Comparison of ENCODE assay signal across 25 cellular contexts in genomic region chr15:76270876-76271275, GRCh38.
"Had no signal": no experiment of that assay in that cellular context is flagged by ENCODE, and none has a peak within 500 bp of the region (broad histone marks: within the 10 kb centered on the region; RNA-seq: fewer than 3 reads in every experiment).

No MANE protein-coding gene starts in this region.

- H3K27ac ChIP-seq: colonic mucosa, esophagus squamous epithelium, gastrocnemius medialis, heart right ventricle, left lung, lower lobe of right lung had no signal

- FAIRE-seq: endometrium, islet of Langerhans, kidney had no signal

- H3K4me1 ChIP-seq: colonic mucosa, gastrocnemius medialis, left lung, lower lobe of right lung had no signal

- H3K4me3 ChIP-seq: colonic mucosa, esophagus squamous epithelium, gastrocnemius medialis, heart right ventricle, left lung, lower lobe of right lung had no signal

- DNase-seq: colonic mucosa; cortex of kidney; effector CD8-positive, alpha-beta T cell; effector memory CD8-positive, alpha-beta T cell; endodermal cell; erythroblast; esophagus squamous epithelium; foreskin fibroblast; foreskin melanocyte; gastrocnemius medialis; glutamatergic neuron; head of caudate nucleus; heart right ventricle; hippocampal formation; kidney; kidney glomerular epithelial cell; left colon; left lung; left ventricle myocardium superior; lower lobe of right lung; mesendoderm; midbrain; naive thymus-derived CD4-positive, alpha-beta T cell had no signal

- H3K27me3 ChIP-seq: colonic mucosa, esophagus squamous epithelium, gastrocnemius medialis, heart right ventricle, left lung had no signal

- H3K9me3 ChIP-seq: colonic mucosa, esophagus squamous epithelium, gastrocnemius medialis had no signal
